ENCODE assay signal across 13 cellular contexts in genomic region chr6:107626645-107627044, GRCh38.
DNase-seq lines count a peak whose midpoint lies in the region; ATAC-seq and TF ChIP-seq lines count a peak whose summit lies in the region.
"Had no signal": no experiment of that assay in that cellular context is flagged by ENCODE, and none has a peak within 500 bp of the region (broad histone marks: within the 10 kb centered on the region; RNA-seq: fewer than 3 reads in every experiment).

No MANE protein-coding gene starts in this region.

- H3K9me3 Mint-ChIP-seq in WTC11 = no peaks in the 10 kb centered on the region
- no peaks in the 10 kb centered on the region for H3K9me3 Mint-ChIP-seq in neural progenitor cell
- no peaks in the 10 kb centered on the region for H3K9me3 Mint-ChIP-seq in CD8-positive, alpha-beta memory T cell
- H3K9me3 Mint-ChIP-seq: CD4-positive, alpha-beta T cell; HFFc6 had no signal

- peaks cover 67% of the 10 kb centered on the region for H3K4me1 Mint-ChIP-seq in WTC11
- H3K4me1 Mint-ChIP-seq in neural progenitor cell = peaks cover 62% of the 10 kb centered on the region
- no peaks in the 10 kb centered on the region for H3K4me1 Mint-ChIP-seq in CD8-positive, alpha-beta memory T cell

- H3K79me2 ChIP-seq in neural progenitor cell (ENCODE audit: low read depth) = no peaks in the 10 kb centered on the region

- no peak for TF ChIP-seq CTCF in WTC11 (IDR thresholded peaks at IDR 0.05)
- TF ChIP-seq CTCF in neural progenitor cell (IDR thresholded peaks at IDR 0.05) = no peak

- in situ Hi-C loops in ACHN (cut with HindIII; ENCODE audit: low pct_ligation_motif_present, low pct_unique_long_range_greater_than_20kb, low sequenced_read_pairs) = no loop called here

- H3K4me3 Mint-ChIP-seq in WTC11 (no peak overlapping the region), neural progenitor cell (no peak overlapping the region)
- H3K4me3 Mint-ChIP-seq in CD8-positive, alpha-beta memory T cell = no peak overlapping the region
- H3K4me3 Mint-ChIP-seq: CD4-positive, alpha-beta T cell; HFFc6 had no signal

- no peaks in the 10 kb centered on the region for H3K27me3 ChIP-seq in neural progenitor cell
- H3K27me3 ChIP-seq in CD8-positive, alpha-beta memory T cell (ENCODE audit: insufficient read depth, low read length, poor library complexity, severe bottlenecking) = no peaks in the 10 kb centered on the region

- no peaks in the 10 kb centered on the region for H3K27me3 Mint-ChIP-seq in WTC11 (ENCODE audit: low read depth)
- no peaks in the 10 kb centered on the region for H3K27me3 Mint-ChIP-seq in neural progenitor cell (ENCODE audit: insufficient read depth, low read depth)
- H3K27me3 Mint-ChIP-seq in CD8-positive, alpha-beta memory T cell = peaks cover 3 to 7% of the 10 kb centered on the region in 2 donors

- no peak overlapping the region for H2AFZ ChIP-seq in neural progenitor cell (replicated peaks)
- H2AFZ ChIP-seq: GM23248 had no signal

- H3K9ac ChIP-seq in neural progenitor cell = no peak overlapping the region
- H3K9ac ChIP-seq: GM23248 had no signal

- POLR2A ChIA-PET in WTC11 (lab: Charles Lee) = interaction anchor here (1.0 kb wide), 1 partner anchor 167 kb away, joined by 3 read pairs; the partner anchor contains the start of gene PDSS2
- POLR2A ChIA-PET in CD8-positive, alpha-beta memory T cell (lab: Charles Lee) = no interaction called here

- no peaks in the 10 kb centered on the region for H3K36me3 ChIP-seq in neural progenitor cell
- H3K36me3 ChIP-seq in CD8-positive, alpha-beta memory T cell (ENCODE audit: insufficient read depth, low read length) = no peaks in the 10 kb centered on the region

- ATAC-seq in WTC11 = peak; percentile 53
- ATAC-seq: HCT116 had no signal

- H3K36me3 Mint-ChIP-seq in WTC11 = no peaks in the 10 kb centered on the region
- peaks cover 16% of the 10 kb centered on the region for H3K36me3 Mint-ChIP-seq in neural progenitor cell
- H3K36me3 Mint-ChIP-seq in CD8-positive, alpha-beta memory T cell = peaks cover 0 to 2% (median 0%) of the 10 kb centered on the region in 3 donors

- H3K27ac Mint-ChIP-seq in WTC11 (no peak overlapping the region), neural progenitor cell (no peak overlapping the region)
- no peak overlapping the region for H3K27ac Mint-ChIP-seq in CD8-positive, alpha-beta memory T cell
- H3K27ac Mint-ChIP-seq: CD4-positive, alpha-beta T cell; HFFc6 had no signal

- CTCF ChIA-PET in WTC11 (lab: Charles Lee) = interaction anchor here (0.9 to 1.0 kb wide), 2 partner anchors 11 to 168 kb away, joined by 3 to 4 read pairs; partner anchors contain the start of gene PDSS2
- CTCF ChIA-PET in CD8-positive, alpha-beta memory T cell (lab: Charles Lee) = no interaction called here

- H3K4me3 ChIP-seq in neural progenitor cell = no peak overlapping the region
- no peak overlapping the region for H3K4me3 ChIP-seq in CD8-positive, alpha-beta memory T cell (ENCODE audit: low read length)
- H3K4me3 ChIP-seq: GM23248 had no signal

- H4K20me1 ChIP-seq in neural progenitor cell (ENCODE audit: low read depth) = peaks cover 17% of the 10 kb centered on the region

- peak overlapping the region; percentile 37 for H3K4me2 ChIP-seq in neural progenitor cell

- DNase-seq in NCI-H82 treated with DMSO at 0.1 percent for 48 hours (lab: John Stamatoyannopoulos, UW; ENCODE audit: unreplicated experiment) (peak; percentile 7), WTC11 (ENCODE audit: low spot score) (no peak), neural progenitor cell (ENCODE audit: low spot score) (peak; percentile 52), SHP77 (lab: John Stamatoyannopoulos, UW) (no peak), ACHN (no peak)
- no peak for DNase-seq in CD8-positive, alpha-beta memory T cell
- DNase-seq: AML-193; CD4-positive, alpha-beta T cell; GM23248; HFFc6 had no signal

- H3F3A ChIP-seq in neural progenitor cell (ENCODE audit: low read depth) = peaks cover 23% of the 10 kb centered on the region

- peaks cover 55% of the 10 kb centered on the region for H3K4me1 ChIP-seq in neural progenitor cell
- H3K4me1 ChIP-seq in CD8-positive, alpha-beta memory T cell (ENCODE audit: insufficient read depth, low read length) = no peaks in the 10 kb centered on the region

- H3K27ac ChIP-seq in neural progenitor cell = peak overlapping the region; percentile 48
- no peak overlapping the region for H3K27ac ChIP-seq in CD8-positive, alpha-beta memory T cell (ENCODE audit: low read depth, low read length)
- H3K27ac ChIP-seq: C4-2B, GM23248, HL-60 had no signal

- H3K9me3 ChIP-seq in neural progenitor cell (ENCODE audit: low read depth) = no peaks in the 10 kb centered on the region
- H3K9me3 ChIP-seq in CD8-positive, alpha-beta memory T cell (ENCODE audit: low read length) = no peaks in the 10 kb centered on the region

TF ChIP-seq in WTC11, 78 proteins besides CTCF, POLR2A, EP300 and RAD21:
- TF ChIP-seq, protein P1, sequence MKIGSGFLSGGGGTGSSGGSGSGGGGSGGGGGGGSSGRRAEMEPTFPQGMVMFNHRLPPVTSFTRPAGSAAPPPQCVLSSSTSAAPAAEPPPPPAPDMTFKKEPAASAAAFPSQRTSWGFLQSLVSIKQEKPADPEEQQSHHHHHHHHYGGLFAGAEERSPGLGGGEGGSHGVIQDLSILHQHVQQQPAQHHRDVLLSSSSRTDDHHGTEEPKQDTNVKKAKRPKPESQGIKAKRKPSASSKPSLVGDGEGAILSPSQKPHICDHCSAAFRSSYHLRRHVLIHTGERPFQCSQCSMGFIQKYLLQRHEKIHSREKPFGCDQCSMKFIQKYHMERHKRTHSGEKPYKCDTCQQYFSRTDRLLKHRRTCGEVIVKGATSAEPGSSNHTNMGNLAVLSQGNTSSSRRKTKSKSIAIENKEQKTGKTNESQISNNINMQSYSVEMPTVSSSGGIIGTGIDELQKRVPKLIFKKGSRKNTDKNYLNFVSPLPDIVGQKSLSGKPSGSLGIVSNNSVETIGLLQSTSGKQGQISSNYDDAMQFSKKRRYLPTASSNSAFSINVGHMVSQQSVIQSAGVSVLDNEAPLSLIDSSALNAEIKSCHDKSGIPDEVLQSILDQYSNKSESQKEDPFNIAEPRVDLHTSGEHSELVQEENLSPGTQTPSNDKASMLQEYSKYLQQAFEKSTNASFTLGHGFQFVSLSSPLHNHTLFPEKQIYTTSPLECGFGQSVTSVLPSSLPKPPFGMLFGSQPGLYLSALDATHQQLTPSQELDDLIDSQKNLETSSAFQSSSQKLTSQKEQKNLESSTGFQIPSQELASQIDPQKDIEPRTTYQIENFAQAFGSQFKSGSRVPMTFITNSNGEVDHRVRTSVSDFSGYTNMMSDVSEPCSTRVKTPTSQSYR (CRISPR knock-in tag; IDR thresholded peaks at IDR 0.05) = no peak
- TF ChIP-seq ZMAT4 (CRISPR knock-in tag; IDR thresholded peaks at IDR 0.05) = no peak

Comparison
In these comparisons a context has a peak if more than half of its experiments do, and no peak if none do; other contexts are left out.
1. DNase-seq: peak in NCI-H82 treated with DMSO at 0.1 percent for 48 hours (single experiment) and neural progenitor cell (single experiment); none in WTC11 (single experiment), CD8-positive, alpha-beta memory T cell (0 of 5), SHP77 (0 of 2) and ACHN (single experiment).